Comparison of ENCODE assay signal across 1 cellular context in genomic region chr13:42271337-42272114, GRCh38.
A peak's percentile ranks its signal among the peaks of the same experiment; 100 is the strongest.
TF ChIP-seq lines count a peak whose summit lies in the region.

No MANE protein-coding gene starts in this region.

TF ChIP-seq in A549, 52 proteins besides CTCF, POLR2A, EP300 and RAD21 (continued from another document):
- TF ChIP-seq, protein P1, sequence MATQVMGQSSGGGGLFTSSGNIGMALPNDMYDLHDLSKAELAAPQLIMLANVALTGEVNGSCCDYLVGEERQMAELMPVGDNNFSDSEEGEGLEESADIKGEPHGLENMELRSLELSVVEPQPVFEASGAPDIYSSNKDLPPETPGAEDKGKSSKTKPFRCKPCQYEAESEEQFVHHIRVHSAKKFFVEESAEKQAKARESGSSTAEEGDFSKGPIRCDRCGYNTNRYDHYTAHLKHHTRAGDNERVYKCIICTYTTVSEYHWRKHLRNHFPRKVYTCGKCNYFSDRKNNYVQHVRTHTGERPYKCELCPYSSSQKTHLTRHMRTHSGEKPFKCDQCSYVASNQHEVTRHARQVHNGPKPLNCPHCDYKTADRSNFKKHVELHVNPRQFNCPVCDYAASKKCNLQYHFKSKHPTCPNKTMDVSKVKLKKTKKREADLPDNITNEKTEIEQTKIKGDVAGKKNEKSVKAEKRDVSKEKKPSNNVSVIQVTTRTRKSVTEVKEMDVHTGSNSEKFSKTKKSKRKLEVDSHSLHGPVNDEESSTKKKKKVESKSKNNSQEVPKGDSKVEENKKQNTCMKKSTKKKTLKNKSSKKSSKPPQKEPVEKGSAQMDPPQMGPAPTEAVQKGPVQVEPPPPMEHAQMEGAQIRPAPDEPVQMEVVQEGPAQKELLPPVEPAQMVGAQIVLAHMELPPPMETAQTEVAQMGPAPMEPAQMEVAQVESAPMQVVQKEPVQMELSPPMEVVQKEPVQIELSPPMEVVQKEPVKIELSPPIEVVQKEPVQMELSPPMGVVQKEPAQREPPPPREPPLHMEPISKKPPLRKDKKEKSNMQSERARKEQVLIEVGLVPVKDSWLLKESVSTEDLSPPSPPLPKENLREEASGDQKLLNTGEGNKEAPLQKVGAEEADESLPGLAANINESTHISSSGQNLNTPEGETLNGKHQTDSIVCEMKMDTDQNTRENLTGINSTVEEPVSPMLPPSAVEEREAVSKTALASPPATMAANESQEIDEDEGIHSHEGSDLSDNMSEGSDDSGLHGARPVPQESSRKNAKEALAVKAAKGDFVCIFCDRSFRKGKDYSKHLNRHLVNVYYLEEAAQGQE (IDR thresholded peaks at IDR 0.05): peak; percentile 97
- TF ChIP-seq SMC3 (IDR thresholded peaks at IDR 0.05): no peak
- TF ChIP-seq, protein P2, sequence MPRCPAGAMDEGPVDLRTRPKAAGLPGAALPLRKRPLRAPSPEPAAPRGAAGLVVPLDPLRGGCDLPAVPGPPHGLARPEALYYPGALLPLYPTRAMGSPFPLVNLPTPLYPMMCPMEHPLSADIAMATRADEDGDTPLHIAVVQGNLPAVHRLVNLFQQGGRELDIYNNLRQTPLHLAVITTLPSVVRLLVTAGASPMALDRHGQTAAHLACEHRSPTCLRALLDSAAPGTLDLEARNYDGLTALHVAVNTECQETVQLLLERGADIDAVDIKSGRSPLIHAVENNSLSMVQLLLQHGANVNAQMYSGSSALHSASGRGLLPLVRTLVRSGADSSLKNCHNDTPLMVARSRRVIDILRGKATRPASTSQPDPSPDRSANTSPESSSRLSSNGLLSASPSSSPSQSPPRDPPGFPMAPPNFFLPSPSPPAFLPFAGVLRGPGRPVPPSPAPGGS (IDR thresholded peaks at IDR 0.05): 0 out of 3 replicates have a peak, but pooled peaks have one; percentile 32
- no peak for TF ChIP-seq MAFK (IDR thresholded peaks at IDR 0.05; ENCODE audit: partially characterized antibody)
